26 cellular contexts compared by ENCODE assay signal in genomic region chr5:172493906-172494305, GRCh38.
"Had no signal": no experiment of that assay in that cellular context is flagged by ENCODE, and none has a peak within 500 bp of the region (broad histone marks: within the 10 kb centered on the region; RNA-seq: fewer than 3 reads in every experiment).

No MANE protein-coding gene starts in this region.

- H3K9me3 ChIP-seq: heart left ventricle, left lung, lower lobe of right lung, prostate gland, right lobe of liver, stomach, thoracic aorta, transverse colon had no signal

- H3K27ac ChIP-seq: heart left ventricle, left lung, lower lobe of right lung, parathyroid adenoma, prostate gland, right lobe of liver, skin epidermis, stomach, thoracic aorta, transverse colon had no signal

- H3K4me3 Mint-ChIP-seq: endodermal cell; memory B cell; naive B cell; nephron; stimulated activated naive B cell treated with anti-CD40 and anti-IgM and Interleukin-4, amounts not matched to agents 10 μg/mL and 1 μg/mL and 100 μg/mL, for 72 hours had no signal

- H3K9ac ChIP-seq: parathyroid adenoma had no signal

- H3K4me3 ChIP-seq: heart left ventricle, left lung, lower lobe of right lung, prostate gland, right lobe of liver, skin epidermis, stomach, thoracic aorta, transverse colon had no signal

- H3K36me3 Mint-ChIP-seq: memory B cell; naive B cell; stimulated activated naive B cell treated with anti-CD40 and anti-IgM and Interleukin-4, amounts not matched to agents 10 μg/mL and 1 μg/mL and 100 μg/mL, for 72 hours had no signal

- H3K27me3 ChIP-seq: heart left ventricle, left lung, right lobe of liver, stomach, transverse colon had no signal

- H3K27ac Mint-ChIP-seq: endodermal cell; memory B cell; naive B cell; stimulated activated naive B cell treated with anti-CD40 and anti-IgM and Interleukin-4, amounts not matched to agents 10 μg/mL and 1 μg/mL and 100 μg/mL, for 72 hours had no signal

- H2AFZ ChIP-seq: parathyroid adenoma had no signal

- H3K4me1 Mint-ChIP-seq: memory B cell; naive B cell; stimulated activated naive B cell treated with anti-CD40 and anti-IgM and Interleukin-4, amounts not matched to agents 10 μg/mL and 1 μg/mL and 100 μg/mL, for 72 hours had no signal

- DNase-seq: dermis blood vessel endothelial cell; effector CD4-positive, alpha-beta T cell; erythroblast; foreskin melanocyte; hippocampal formation; kidney glomerular epithelial cell; lower lobe of right lung; midbrain; naive B cell; occipital lobe; stimulated activated CD4-positive, alpha-beta T cell treated with anti-CD3 and anti-CD28 coated beads, Interleukin-2, amount 100 ng/mL, for 24 hours; stimulated activated CD4-positive, alpha-beta T cell treated with anti-CD3 and anti-CD28 coated beads, Interleukin-4, amount 100 ng/mL, for 4 hours; stimulated activated naive B cell treated with anti-CD40 and anti-IgM and Interleukin-4, amounts not matched to agents 10 μg/mL and 1 μg/mL and 100 μg/mL, for 72 hours; stomach; substantia nigra; transverse colon had no signal

- H3K4me1 ChIP-seq: parathyroid adenoma, prostate gland, right lobe of liver had no signal

- H3K36me3 ChIP-seq: heart left ventricle, left lung, lower lobe of right lung, prostate gland, right lobe of liver, stomach, thoracic aorta, transverse colon had no signal

- H3K79me2 ChIP-seq: parathyroid adenoma had no signal

- H3K9me3 Mint-ChIP-seq: memory B cell, nephron had no signal
